In genomic region chr5:76086060-76086459, GRCh38 we compare ENCODE assay signal across 25 cellular contexts. TPM values are rescaled to one million over a fixed set of nuclear protein-coding genes. Genes with fewer than 3 reads are reported as not detected.
DNase-seq lines count a peak whose midpoint lies in the region; ATAC-seq, FAIRE-seq and TF ChIP-seq lines count a peak whose summit lies in the region.
"Had no signal": no experiment of that assay in that cellular context is flagged by ENCODE, and none has a peak within 500 bp of the region (broad histone marks: within the 10 kb centered on the region; RNA-seq: fewer than 3 reads in every experiment).

No MANE protein-coding gene starts in this region.

- BruUV-seq in K562 (replicated peaks; lab: Mats Ljungman, UMichigan): no TSS peak

- POLR2A ChIA-PET in K562 (lab: Yijun Ruan, JAX): interaction anchor here (0.7 kb wide), 1 partner anchor 90 kb away, joined by 3 read pairs; no protein-coding TSS in a partner anchor

- no peak for TF ChIP-seq POLR2A in K562 (conservative IDR thresholded peaks at IDR 0.05)

- DNase-seq in activated naive CD8-positive, alpha-beta T cell treated with anti-CD3 and anti-CD28 coated beads for 36 hours: no peak
- DNase-seq in NCI-H82 (lab: John Stamatoyannopoulos, UW) (peak; percentile 62), K562 (ENCODE audit: extremely low read depth in 1 of 4, low spot score in 3 of 4) (no peak), type B pancreatic cell (ENCODE audit: extremely low spot score, unreplicated experiment) (no peak), NCI-H2196 (lab: John Stamatoyannopoulos, UW; ENCODE audit: unreplicated experiment) (no peak)
- DNase-seq in activated CD8-positive, alpha-beta memory T cell treated with anti-CD3 and anti-CD28 coated beads, Interleukin-2, amount 50 U/mL, for 48 hours: no peak
- DNase-seq: 8988T; CD4-positive, CD25-positive, alpha-beta regulatory T cell; DMS53; GOT3; HFFc6; NCI-H1092; NCI-H1417 treated with DMSO at 0.1 percent for 48 hours; NCI-H1694 treated with DMSO at 0.1 percent for 48 hours; NCI-H2081; NCI-H226; NCI-H510A; Right ventricle myocardium superior; RPMI8226 had no signal

- 2% methylated on average over 4 of the region's 4 CpGs for WGBS in K562 (ENCODE audit: insufficient coverage, low coverage, missing lambda C conversion rate)

- TF ChIP-seq RAD21 in K562 (CRISPR knock-in tag; conservative IDR thresholded peaks at IDR 0.05 in 1 of 2, IDR thresholded peaks at IDR 0.05 in 1 of 2): no peak

- H3K4me3 ChIP-seq in K562: no peak overlapping the region
- H3K4me3 ChIP-seq: BLaER1, HAP-1, SJSA1 had no signal

- H3K36me3 ChIP-seq in K562 (ENCODE audit: control insufficient read depth, insufficient read depth, low read length): no peaks in the 10 kb centered on the region
- H3K36me3 ChIP-seq: BLaER1, HAP-1, SJSA1 had no signal

- H3K79me2 ChIP-seq in K562 (ENCODE audit: control insufficient read depth, insufficient read depth, low read length): no peaks in the 10 kb centered on the region

- peaks cover 27% of the 10 kb centered on the region for H3K4me1 Mint-ChIP-seq in activated naive CD8-positive, alpha-beta T cell (ENCODE audit: low read depth)
- peaks cover 24% of the 10 kb centered on the region for H3K4me1 Mint-ChIP-seq in activated naive CD8-positive, alpha-beta T cell treated with anti-CD3 and anti-CD28 coated beads for 36 hours
- peaks cover 10% of the 10 kb centered on the region for H3K4me1 Mint-ChIP-seq in type B pancreatic cell (ENCODE audit: unreplicated experiment)

- CTCF ChIA-PET in K562 (lab: Yijun Ruan, JAX; ENCODE audit: low intra/inter-chr PET ratio): no interaction called here

- no peak overlapping the region for H3K9ac ChIP-seq in K562 (ENCODE audit: insufficient read depth in 1 of 2, low read depth in 2 of 2, low read length in 2 of 2)
- H3K9ac ChIP-seq: BLaER1 had no signal

- H3K9me3 ChIP-seq in K562 (replicated peaks; ENCODE audit: control insufficient read depth, insufficient read depth, low read depth, low read length): no peaks in the 10 kb centered on the region
- H3K9me3 ChIP-seq: HAP-1, SJSA1 had no signal

- no peak for TF ChIP-seq CTCF in K562 (IDR thresholded peaks at IDR 0.05 in 2 of 3, conservative IDR thresholded peaks at IDR 0.05 in 1 of 3; ENCODE audit: insufficient read depth in 2 of 3, low read depth in 1 of 3, low read length in 3 of 3)
- no peak for TF ChIP-seq CTCF in type B pancreatic cell (conservative IDR thresholded peaks at IDR 0.05)

- in situ Hi-C loops in K562 (cut with MboI): no loop called here

- H2AFZ ChIP-seq in K562 (ENCODE audit: low read depth, low read length): no peak overlapping the region

- peaks cover 12 to 31% of the 10 kb centered on the region in 2 experiments for H3K27me3 ChIP-seq in K562 (ENCODE audit: control insufficient read depth in 2 of 2, insufficient read depth in 2 of 2, low read length in 2 of 2)

- H3K27me3 Mint-ChIP-seq in activated naive CD8-positive, alpha-beta T cell: peaks cover 36% of the 10 kb centered on the region
- peaks cover 70% of the 10 kb centered on the region for H3K27me3 Mint-ChIP-seq in activated naive CD8-positive, alpha-beta T cell treated with anti-CD3 and anti-CD28 coated beads for 36 hours
- H3K27me3 Mint-ChIP-seq in type B pancreatic cell: peaks cover 87% of the 10 kb centered on the region

- peaks cover 2% of the 10 kb centered on the region for H3K36me3 Mint-ChIP-seq in activated naive CD8-positive, alpha-beta T cell
- no peaks in the 10 kb centered on the region for H3K36me3 Mint-ChIP-seq in activated naive CD8-positive, alpha-beta T cell treated with anti-CD3 and anti-CD28 coated beads for 36 hours
- H3K36me3 Mint-ChIP-seq in type B pancreatic cell: no peaks in the 10 kb centered on the region
- H3K36me3 Mint-ChIP-seq: CD4-positive, CD25-positive, alpha-beta regulatory T cell; IgD-negative memory B cell had no signal

- no peaks in the 10 kb centered on the region for H3K9me1 ChIP-seq in K562 (ENCODE audit: control insufficient read depth, insufficient read depth, low read length)

- intact Hi-C loops in K562 (cut with micrococcal nuclease): no loop called here

- FAIRE-seq in K562 (lab: Jason Lieb, UNC): no peak

- ATAC-seq in K562 (no peak), GM18502 (IDR thresholded peaks at IDR 0.05; ENCODE audit: poor library complexity, unreplicated experiment) (no peak)

- no peak overlapping the region for H3K27ac Mint-ChIP-seq in activated naive CD8-positive, alpha-beta T cell
- H3K27ac Mint-ChIP-seq in activated naive CD8-positive, alpha-beta T cell treated with anti-CD3 and anti-CD28 coated beads for 36 hours: no peak overlapping the region
- H3K27ac Mint-ChIP-seq in type B pancreatic cell: no peak overlapping the region
- H3K27ac Mint-ChIP-seq: CD4-positive, CD25-positive, alpha-beta regulatory T cell; HFFc6; IgD-negative memory B cell had no signal

- peak overlapping the region; percentile 10 for H3K4me3 Mint-ChIP-seq in activated naive CD8-positive, alpha-beta T cell
- H3K4me3 Mint-ChIP-seq in activated naive CD8-positive, alpha-beta T cell treated with anti-CD3 and anti-CD28 coated beads for 36 hours: no peak overlapping the region
- H3K4me3 Mint-ChIP-seq in type B pancreatic cell: peak overlapping the region; percentile 82
- H3K4me3 Mint-ChIP-seq: CD4-positive, CD25-positive, alpha-beta regulatory T cell; HFFc6 had no signal

- TF ChIP-seq EP300 in K562 (IDR thresholded peaks at IDR 0.05; ENCODE audit: low read length): no peak

- H3K9me3 Mint-ChIP-seq in activated naive CD8-positive, alpha-beta T cell (ENCODE audit: low read depth): no peaks in the 10 kb centered on the region
- no peaks in the 10 kb centered on the region for H3K9me3 Mint-ChIP-seq in activated naive CD8-positive, alpha-beta T cell treated with anti-CD3 and anti-CD28 coated beads for 36 hours
- H3K9me3 Mint-ChIP-seq in type B pancreatic cell: no peaks in the 10 kb centered on the region
- H3K9me3 Mint-ChIP-seq: HFFc6 had no signal

- no peak overlapping the region for H3K27ac ChIP-seq in K562 (ENCODE audit: extremely low read depth, low read depth, low read length)
- H3K27ac ChIP-seq: BLaER1, SJSA1 had no signal

- H3K4me2 ChIP-seq in K562 (ENCODE audit: insufficient read depth, low read length): no peak overlapping the region
- H3K4me2 ChIP-seq: BLaER1 had no signal

- peaks cover 0 to 9% of the 10 kb centered on the region in 2 experiments; a peak in 1 of 5 replicates for H3K4me1 ChIP-seq in K562 (replicated peaks in 1 of 2; ENCODE audit: control insufficient read depth in 2 of 2, insufficient read depth in 2 of 2, low read length in 2 of 2)
- H3K4me1 ChIP-seq: BLaER1, HAP-1 had no signal

- H4K20me1 ChIP-seq in K562 (replicated peaks; ENCODE audit: control insufficient read depth, insufficient read depth, low read length): 0 out of 2 replicates have a peak, but pooled peaks cover 4% of the 10 kb centered on the region
- H4K20me1 ChIP-seq: BLaER1 had no signal

TF ChIP-seq in K562, 482 proteins besides CTCF, POLR2A, EP300 and RAD21 (continues in another document):
- peak; percentile 29; the same call in 1 of the 2 replicates for TF ChIP-seq RAD51 (IDR thresholded peaks at IDR 0.05; ENCODE audit: borderline replicate concordance, low read depth)
- TF ChIP-seq, protein P1, sequence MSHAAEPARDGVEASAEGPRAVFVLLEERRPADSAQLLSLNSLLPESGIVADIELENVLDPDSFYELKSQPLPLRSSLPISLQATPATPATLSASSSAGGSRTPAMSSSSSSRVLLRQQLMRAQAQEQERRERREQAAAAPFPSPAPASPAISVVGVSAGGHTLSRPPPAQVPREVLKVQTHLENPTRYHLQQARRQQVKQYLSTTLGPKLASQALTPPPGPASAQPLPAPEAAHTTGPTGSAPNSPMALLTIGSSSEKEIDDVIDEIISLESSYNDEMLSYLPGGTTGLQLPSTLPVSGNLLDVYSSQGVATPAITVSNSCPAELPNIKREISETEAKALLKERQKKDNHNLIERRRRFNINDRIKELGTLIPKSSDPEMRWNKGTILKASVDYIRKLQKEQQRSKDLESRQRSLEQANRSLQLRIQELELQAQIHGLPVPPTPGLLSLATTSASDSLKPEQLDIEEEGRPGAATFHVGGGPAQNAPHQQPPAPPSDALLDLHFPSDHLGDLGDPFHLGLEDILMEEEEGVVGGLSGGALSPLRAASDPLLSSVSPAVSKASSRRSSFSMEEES (CRISPR knock-in tag; IDR thresholded peaks at IDR 0.05): peak; percentile 81

RNA-seq across cellular contexts. Expression of gene SV2C, which starts 2.9 kb away (rescaled TPM):
- total RNA-seq in activated naive CD8-positive, alpha-beta T cell treated with anti-CD3 and anti-CD28 coated beads for 36 hours: not detected
- not detected in 2 replicates for total RNA-seq in K562 (2011; cell fraction: chromatin; rRNA removed; ENCODE audit: low replicate concordance)
- total RNA-seq in K562 (2011; cell fraction: nucleolus; rRNA removed): not detected in 2 replicates
- not detected in 2 replicates for total RNA-seq in K562 (2011; cell fraction: nucleoplasm; rRNA removed)
- 0.05 TPM in 1 of 2 replicates, not detected in the other for total RNA-seq in K562 (2014; rRNA removed)
- not detected in 2 replicates for total RNA-seq in K562 (2014; rRNA removed; fragmentation: Illumina TruSeq; extraction: Trizol)
- total RNA-seq in K562 (2015; rRNA removed; fragmentation: Illumina TruSeq; extraction: Trizol): not detected in 2 replicates
- not detected in 2 replicates for total RNA-seq in K562 (2021)
- not detected in 2 replicates for polyA plus RNA-seq in K562 (2011; rRNA removed)
- polyA plus RNA-seq in K562 (2011; cell fraction: cytosol; rRNA removed): not detected in 2 replicates
- not detected in 2 replicates for polyA plus RNA-seq in K562 (2011; cell fraction: nucleus; rRNA removed)
- polyA plus RNA-seq in K562 (2012): 0.01 and 0.03 TPM in 2 replicates
- polyA plus RNA-seq in K562 (2014; fragmentation: Illumina TruSeq; extraction: Trizol): not detected in 2 replicates
- polyA plus RNA-seq in K562 (2014; fragmentation: Nextera tagmentation; extraction: Ambion mirVana): not detected
- not detected in 2 replicates for polyA plus RNA-seq in K562 (2014; rRNA removed)
- polyA minus RNA-seq in K562 (2011; rRNA and poly(A)+ RNA removed): not detected in 2 replicates
- not detected in 2 replicates for polyA minus RNA-seq in K562 (2011; cell fraction: cytosol; rRNA and poly(A)+ RNA removed)
- polyA minus RNA-seq in K562 (2011; cell fraction: nucleus; rRNA and poly(A)+ RNA removed): not detected in 2 replicates
- total RNA-seq in type B pancreatic cell (ENCODE audit: low replicate concordance): 0.64 and 6.9 TPM in 2 replicates
- total RNA-seq: HFFc6, Right ventricle myocardium superior, SJSA1 had no signal
- polyA plus RNA-seq: IgD-negative memory B cell had no signal
